ENCODE assay signal across 1 cellular context in the genomic region with DNA sequence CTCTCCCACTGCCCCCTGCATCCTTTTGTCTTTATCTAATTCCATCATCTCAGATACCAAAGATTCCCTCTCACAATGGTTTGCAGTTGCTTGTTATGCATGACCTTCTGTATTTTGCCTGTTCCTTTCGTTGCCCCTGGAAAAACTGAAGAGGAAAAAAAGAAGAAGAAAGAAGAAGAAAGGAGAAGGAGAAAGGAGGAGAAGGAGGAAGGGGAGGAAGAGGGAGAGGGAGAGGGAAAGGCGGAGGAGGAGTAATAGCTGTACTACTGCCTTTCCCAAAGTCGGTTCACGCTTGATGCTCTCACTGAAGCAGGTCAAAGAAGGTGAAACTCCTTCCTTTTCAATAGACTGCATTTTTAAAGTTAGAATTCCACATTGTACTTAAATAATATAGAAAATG.
TF ChIP-seq lines count a peak whose summit lies in the region.

No MANE protein-coding gene starts in this region.

TF ChIP-seq in H1, 55 proteins besides CTCF, POLR2A, EP300 and RAD21 (continued from another document):
- TF ChIP-seq HDAC6 (IDR thresholded peaks at IDR 0.05; ENCODE audit: low read depth, low read length), result no peak
- TF ChIP-seq SRF (IDR thresholded peaks at IDR 0.05; ENCODE audit: low read depth, low read length), result no peak
- TF ChIP-seq TCF12 (IDR thresholded peaks at IDR 0.05; ENCODE audit: low read depth, low read length), result no peak
- no peak for TF ChIP-seq SAP30 (IDR thresholded peaks at IDR 0.05; ENCODE audit: insufficient read depth, insufficient replicate concordance, low read length)
- TF ChIP-seq, protein P1, sequence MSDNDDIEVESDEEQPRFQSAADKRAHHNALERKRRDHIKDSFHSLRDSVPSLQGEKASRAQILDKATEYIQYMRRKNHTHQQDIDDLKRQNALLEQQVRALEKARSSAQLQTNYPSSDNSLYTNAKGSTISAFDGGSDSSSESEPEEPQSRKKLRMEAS (IDR thresholded peaks at IDR 0.05), result no peak
- no peak for TF ChIP-seq CREB1 (IDR thresholded peaks at IDR 0.05)
- no peak for TF ChIP-seq TAF7 (optimal IDR thresholded peaks at IDR 0.05; ENCODE audit: borderline replicate concordance, low read depth, low read length)
